In the genomic region with DNA sequence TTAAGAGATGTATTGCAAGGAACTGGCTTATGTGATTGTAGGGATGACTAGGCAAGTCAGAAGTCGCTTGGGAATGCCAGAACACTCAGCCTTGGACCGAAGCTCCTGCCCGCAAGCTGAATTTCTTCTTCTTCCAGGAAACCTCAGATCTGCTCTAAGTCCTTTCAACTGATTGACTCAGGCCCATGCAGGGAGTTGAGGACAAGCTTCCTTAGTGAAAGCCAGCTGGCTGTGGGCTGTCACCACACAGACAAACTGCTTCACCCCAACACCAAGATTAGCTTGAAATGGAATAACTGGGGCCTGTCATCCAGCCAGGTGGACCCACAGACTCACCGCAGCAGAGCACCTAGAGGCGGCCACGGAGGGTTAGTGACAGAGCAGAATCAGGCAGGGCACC, we compare ENCODE assay signal across 36 cellular contexts. TPM values are rescaled to one million over a fixed set of nuclear protein-coding genes. Genes with fewer than 3 reads are reported as not detected.
"Had no signal": no experiment of that assay in that cellular context is flagged by ENCODE, and none has a peak within 500 bp of the region (broad histone marks: within the 10 kb centered on the region; RNA-seq: fewer than 3 reads in every experiment).

No MANE protein-coding gene starts in this region.

- H3K27ac Mint-ChIP-seq: activated CD4-positive, alpha-beta T cell treated with anti-CD3 and anti-CD28 coated beads, Interleukin-2, amount 10 ng/mL, durations not matched to agents 24 days and 14 days; activated CD8-positive, alpha-beta T cell treated with anti-CD3 and anti-CD28 coated beads for 36 hours; activated naive CD8-positive, alpha-beta T cell treated with anti-CD3 and anti-CD28 coated beads for 36 hours; activated T-cell treated with anti-CD3 and anti-CD28 coated beads, Interleukin-2, amount 50 U/mL, for 72 hours; activated T-helper 17 cell treated with anti-CD3 and anti-CD28 coated beads, Interleukin-2, amount 50 U/mL, for 72 hours had no signal

- H3K36me3 ChIP-seq: ascending aorta, cardiac muscle cell, MG63, Peyer's patch, WERI-Rb-1 had no signal

- ATAC-seq: activated CD8-positive, alpha-beta T cell treated with anti-CD3 and anti-CD28 coated beads for 36 hours; activated T-cell treated with anti-CD3 and anti-CD28 coated beads, Interleukin-2, amount 50 U/mL, for 72 hours; activated T-helper 17 cell treated with anti-CD3 and anti-CD28 coated beads, Interleukin-2, amount 50 U/mL, for 72 hours; PC-3 had no signal

- H3K36me3 Mint-ChIP-seq: activated naive CD8-positive, alpha-beta T cell treated with anti-CD3 and anti-CD28 coated beads for 36 hours had no signal

- H3K4me3 Mint-ChIP-seq: activated CD4-positive, alpha-beta T cell treated with anti-CD3 and anti-CD28 coated beads, Interleukin-2, amount 10 ng/mL, durations not matched to agents 24 days and 14 days; activated CD8-positive, alpha-beta T cell treated with anti-CD3 and anti-CD28 coated beads for 36 hours; activated naive CD8-positive, alpha-beta T cell treated with anti-CD3 and anti-CD28 coated beads for 36 hours; activated T-cell treated with anti-CD3 and anti-CD28 coated beads, Interleukin-2, amount 50 U/mL, for 72 hours; activated T-helper 17 cell treated with anti-CD3 and anti-CD28 coated beads, Interleukin-2, amount 50 U/mL, for 72 hours had no signal

- H3K4me1 ChIP-seq: ascending aorta had no signal

- H3K9me3 ChIP-seq: ascending aorta, MG63, Peyer's patch had no signal

- H3K4me1 Mint-ChIP-seq: activated CD4-positive, alpha-beta T cell treated with anti-CD3 and anti-CD28 coated beads, Interleukin-2, amount 10 ng/mL, durations not matched to agents 24 days and 14 days; activated naive CD8-positive, alpha-beta T cell treated with anti-CD3 and anti-CD28 coated beads for 36 hours; activated T-helper 17 cell treated with anti-CD3 and anti-CD28 coated beads, Interleukin-2, amount 50 U/mL, for 72 hours had no signal

- H3K27ac ChIP-seq: ascending aorta, cardiac muscle cell, Peyer's patch, WERI-Rb-1 had no signal

- H3K9me3 Mint-ChIP-seq: activated CD4-positive, alpha-beta T cell treated with anti-CD3 and anti-CD28 coated beads, Interleukin-2, amount 10 ng/mL, durations not matched to agents 24 days and 14 days; activated CD8-positive, alpha-beta T cell treated with anti-CD3 and anti-CD28 coated beads for 36 hours; activated T-cell treated with anti-CD3 and anti-CD28 coated beads, Interleukin-2, amount 50 U/mL, for 72 hours; activated T-helper 17 cell treated with anti-CD3 and anti-CD28 coated beads, Interleukin-2, amount 50 U/mL, for 72 hours had no signal

- DNase-seq: activated CD4-positive, alpha-beta T cell treated with anti-CD3 and anti-CD28 coated beads for 1 hour; activated CD4-positive, alpha-beta T cell treated with anti-CD3 and anti-CD28 coated beads, Interleukin-2, amount 10 ng/mL, durations not matched to agents 24 days and 14 days; activated CD4-positive, alpha-beta T cell treated with anti-CD3 and anti-CD28 coated beads, Interleukin-2, amount 50 U/mL, for 4 hours; activated CD4-positive, CD25-positive, alpha-beta regulatory T cell; activated CD8-positive, alpha-beta T cell treated with anti-CD3 and anti-CD28 coated beads for 36 hours; activated effector memory CD4-positive, alpha-beta T cell treated with anti-CD3 and anti-CD28 coated beads, Interleukin-2, amount 50 U/mL, for 16 hours; activated naive CD4-positive, alpha-beta T cell; activated naive CD4-positive, alpha-beta T cell treated with anti-CD3 and anti-CD28 coated beads, Interleukin-2, amount 50 U/mL, for 16 hours; activated naive CD8-positive, alpha-beta T cell treated with anti-CD3 and anti-CD28 coated beads for 36 hours; activated T-cell treated with anti-CD3 and anti-CD28 coated beads, Interleukin-2, amount 50 U/mL, for 1 hour; activated T-cell treated with anti-CD3 and anti-CD28 coated beads, Interleukin-2, amount 50 U/mL, for 72 hours; amygdala; Kasumi-1; KG1; MG63; NCI-H1048; NCI-H1105 treated with DMSO at 0.1 percent for 48 hours; NCI-H1436; NCI-H1694; NCI-H2029; NCI-H345; NCI-H524 treated with DMSO at 0.1 percent for 48 hours; NK-92 treated with Interleukin-12 subunit alpha and Interleukin-12 subunit beta, amount 100 ng/mL, for 24 hours; PC-3; Right ventricle myocardium superior; SW 1271; T-helper 1 cell; T-helper 2 cell; T-helper 9 cell; WERI-Rb-1 had no signal

- H3K27me3 Mint-ChIP-seq: activated CD4-positive, alpha-beta T cell treated with anti-CD3 and anti-CD28 coated beads, Interleukin-2, amount 10 ng/mL, durations not matched to agents 24 days and 14 days; activated naive CD8-positive, alpha-beta T cell treated with anti-CD3 and anti-CD28 coated beads for 36 hours; activated T-helper 17 cell treated with anti-CD3 and anti-CD28 coated beads, Interleukin-2, amount 50 U/mL, for 72 hours had no signal

- H3K27me3 ChIP-seq: ascending aorta, cardiac muscle cell, MG63, Peyer's patch had no signal

- H3K4me3 ChIP-seq: ascending aorta, cardiac muscle cell, MG63, Peyer's patch had no signal

RNA-seq across cellular contexts. Expression of a gene that starts 24.7 kb away (rescaled TPM):
- total RNA-seq: activated CD4-positive, alpha-beta T cell treated with anti-CD3 and anti-CD28 coated beads, Interleukin-2, amount 10 ng/mL, durations not matched to agents 24 days and 14 days; activated CD8-positive, alpha-beta memory T cell treated with anti-CD3 and anti-CD28 coated beads for 36 hours; activated CD8-positive, alpha-beta T cell treated with anti-CD3 and anti-CD28 coated beads for 36 hours; activated naive CD8-positive, alpha-beta T cell treated with anti-CD3 and anti-CD28 coated beads for 36 hours; activated T-cell treated with anti-CD3 and anti-CD28 coated beads, Interleukin-2, amount 50 U/mL, for 72 hours; activated T-helper 17 cell treated with anti-CD3 and anti-CD28 coated beads, Interleukin-2, amount 50 U/mL, for 72 hours; NCI-H460 had no signal
- polyA plus RNA-seq: cardiac muscle cell had no signal

RNA-seq across cellular contexts. Expression of a gene that starts 26.7 kb away (rescaled TPM):
- total RNA-seq: activated CD4-positive, alpha-beta T cell treated with anti-CD3 and anti-CD28 coated beads, Interleukin-2, amount 10 ng/mL, durations not matched to agents 24 days and 14 days; activated CD8-positive, alpha-beta memory T cell treated with anti-CD3 and anti-CD28 coated beads for 36 hours; activated CD8-positive, alpha-beta T cell treated with anti-CD3 and anti-CD28 coated beads for 36 hours; activated naive CD8-positive, alpha-beta T cell treated with anti-CD3 and anti-CD28 coated beads for 36 hours; activated T-cell treated with anti-CD3 and anti-CD28 coated beads, Interleukin-2, amount 50 U/mL, for 72 hours; activated T-helper 17 cell treated with anti-CD3 and anti-CD28 coated beads, Interleukin-2, amount 50 U/mL, for 72 hours; ascending aorta; NCI-H460; Right ventricle myocardium superior had no signal
- polyA plus RNA-seq: cardiac muscle cell had no signal
